In genomic region chr15:73617310-73617709, GRCh38 we compare ENCODE assay signal across 27 cellular contexts. TPM values are rescaled to one million over a fixed set of nuclear protein-coding genes. Genes with fewer than 3 reads are reported as not detected.
DNase-seq lines count a peak whose midpoint lies in the region; ATAC-seq and TF ChIP-seq lines count a peak whose summit lies in the region.
"Had no signal": no experiment of that assay in that cellular context is flagged by ENCODE, and none has a peak within 500 bp of the region (broad histone marks: within the 10 kb centered on the region; RNA-seq: fewer than 3 reads in every experiment).

No MANE protein-coding gene starts in this region.

- H3K27ac ChIP-seq in cardiac muscle cell (peak overlapping the region; percentile 16), heart left ventricle (no peak overlapping the region), iPS-20b (ENCODE audit: low read length) (no peak overlapping the region)
- H3K27ac ChIP-seq: BLaER1, neutrophil, Peyer's patch, SJSA1, skin epidermis had no signal

- H3K27me3 ChIP-seq in cardiac muscle cell, result no peaks in the 10 kb centered on the region
- H3K27me3 ChIP-seq in heart left ventricle, result no peaks in the 10 kb centered on the region
- no peaks in the 10 kb centered on the region for H3K27me3 ChIP-seq in iPS-20b (ENCODE audit: insufficient read depth, low read length)
- H3K27me3 ChIP-seq: BLaER1, neutrophil, Peyer's patch, SJSA1 had no signal

- TF ChIP-seq POLR2A in heart left ventricle (IDR thresholded peaks at IDR 0.05), result no peak

- ATAC-seq in heart left ventricle, result no peak
- ATAC-seq in GM21447 (IDR thresholded peaks at IDR 0.05; ENCODE audit: unreplicated experiment), result no peak
- ATAC-seq: activated CD4-positive, alpha-beta T cell treated with anti-CD3 and anti-CD28 coated beads for 36 hours; GM12878; K562 had no signal

- DNase-seq in cardiac muscle cell (ENCODE audit: low read depth in 1 of 2, low spot score in 1 of 2) (no peak), heart left ventricle (no peak), amniotic epithelial cell (ENCODE audit: low read depth) (peak; percentile 33), smooth muscle cell of the brain vasculature (ENCODE audit: low read depth, low spot score) (peak; percentile 17)
- no peak for DNase-seq in stimulated activated naive CD4-positive, alpha-beta T cell (lab: John Stamatoyannopoulos, UW)
- no peak for DNase-seq in activated CD4-positive, CD25-positive, alpha-beta regulatory T cell treated with anti-CD3 and anti-CD28 coated beads, Interleukin-2, amount 50 U/mL, for 72 hours
- DNase-seq: activated CD4-positive, alpha-beta T cell treated with anti-CD3 and anti-CD28 coated beads for 36 hours; activated CD8-positive, alpha-beta memory T cell treated with anti-CD3 and anti-CD28 coated beads for 24 hours; activated gamma-delta T cell; activated T-cell treated with anti-CD3 and anti-CD28 coated beads, Interleukin-2, amount 50 U/mL, for 1 hour; cortex of kidney; DMS79 treated with DMSO at 0.1 percent for 48 hours; kidney; MM.1S; NCI-H1417 treated with DMSO at 0.1 percent for 48 hours; NCI-H2107; Peyer's patch; stimulated activated CD4-positive, alpha-beta T cell treated with anti-CD3 and anti-CD28 coated beads, Interleukin-1b, Interleukin-23, amount 100 ng/mL, for 48 hours had no signal

- H3K36me3 ChIP-seq in cardiac muscle cell, result no peaks in the 10 kb centered on the region
- H3K36me3 ChIP-seq in heart left ventricle, result no peaks in the 10 kb centered on the region
- no peaks in the 10 kb centered on the region for H3K36me3 ChIP-seq in iPS-20b (ENCODE audit: insufficient read depth, low read depth, low read length)
- H3K36me3 ChIP-seq: Peyer's patch, SJSA1 had no signal

- TF ChIP-seq CTCF in cardiac muscle cell (IDR thresholded peaks at IDR 0.05; ENCODE audit: low read depth, low read length) (no peak), heart left ventricle (IDR thresholded peaks at IDR 0.05) (no peak)

- H3K9me3 ChIP-seq in cardiac muscle cell (ENCODE audit: low read depth), result no peaks in the 10 kb centered on the region
- no peaks in the 10 kb centered on the region for H3K9me3 ChIP-seq in heart left ventricle
- H3K9me3 ChIP-seq in iPS-20b (ENCODE audit: insufficient read depth, low read depth, low read length), result no peaks in the 10 kb centered on the region
- H3K9me3 ChIP-seq: BLaER1, neutrophil, Peyer's patch, SJSA1 had no signal

- H3K9ac ChIP-seq in iPS-20b (ENCODE audit: low read depth, low read length), result peak overlapping the region; percentile 13; the same call in 1 of the 2 replicates
- H3K9ac ChIP-seq: BLaER1 had no signal

- intact Hi-C loops in heart left ventricle (cut with DNase I), result no loop called here

- no peak overlapping the region for H3K4me3 ChIP-seq in cardiac muscle cell
- H3K4me3 ChIP-seq in heart left ventricle, result no peak overlapping the region
- H3K4me3 ChIP-seq in iPS-20b (ENCODE audit: low read length), result peak overlapping the region; percentile 37; the same call in 1 of the 2 replicates
- H3K4me3 ChIP-seq: BLaER1, GM12878, K562, lung, Peyer's patch, SJSA1, skin epidermis had no signal

- H3K4me1 ChIP-seq in cardiac muscle cell (ENCODE audit: low read depth) (peaks cover 34% of the 10 kb centered on the region), heart left ventricle (peaks cover 0 to 70% (median 46%) of the 10 kb centered on the region in 12 donors), iPS-20b (ENCODE audit: insufficient read depth, low read length) (peaks cover 42% of the 10 kb centered on the region)
- H3K4me1 ChIP-seq: BLaER1, SJSA1 had no signal

RNA-seq across cellular contexts. Expression of gene NPTN, which starts 15.9 kb away (rescaled TPM):
- total RNA-seq in cardiac muscle cell (243 and 360 TPM in 2 replicates), heart left ventricle (100 to 1,000 TPM; 166 to 264 (median 205) TPM)
- polyA plus RNA-seq in cardiac muscle cell (256 and 375 TPM in 2 replicates), heart left ventricle (100 to 1,000 TPM in 1 of 2 donors, 10 to 100 TPM in 1; 89.3 to 194 TPM)

Comparison
In these comparisons a context has a peak if more than half of its experiments do, and no peak if none do; other contexts are left out.
1. DNase-seq: peak in amniotic epithelial cell (single experiment) and smooth muscle cell of the brain vasculature (single experiment); none in cardiac muscle cell (0 of 2), heart left ventricle (0 of 5), stimulated activated naive CD4-positive, alpha-beta T cell (0 of 6) and activated CD4-positive, CD25-positive, alpha-beta regulatory T cell treated with anti-CD3 and anti-CD28 coated beads, Interleukin-2, amount 50 U/mL, for 72 hours (single experiment).